24 cellular contexts compared by ENCODE assay signal in the genomic region with DNA sequence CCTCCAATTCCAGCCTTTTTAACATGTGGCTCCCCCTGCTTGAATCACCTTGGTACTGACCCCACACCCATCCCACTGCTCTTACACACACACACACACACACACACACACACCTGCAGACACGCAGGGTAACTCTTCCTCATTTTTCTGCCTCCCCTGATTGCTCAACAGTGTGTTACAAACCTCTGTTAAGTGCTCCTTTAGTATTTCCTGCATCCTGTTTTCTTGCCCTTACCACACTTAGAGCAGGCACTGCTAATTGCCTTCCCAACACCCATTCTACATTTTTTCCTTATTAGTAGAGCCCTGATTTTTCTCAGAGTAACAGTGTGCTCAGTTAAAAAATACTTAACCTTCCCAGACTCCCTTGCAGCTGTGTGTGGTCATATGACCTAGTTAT.
"Had no signal": no experiment of that assay in that cellular context is flagged by ENCODE, and none has a peak within 500 bp of the region (broad histone marks: within the 10 kb centered on the region; RNA-seq: fewer than 3 reads in every experiment).

No MANE protein-coding gene starts in this region.

- H3K9me3 Mint-ChIP-seq: activated CD4-positive, alpha-beta memory T cell treated with anti-CD3 and anti-CD28 coated beads for 36 hours; activated naive CD4-positive, alpha-beta T cell treated with anti-CD3 and anti-CD28 coated beads for 36 hours; activated T-cell treated with anti-CD3 and anti-CD28 coated beads, Interleukin-2, amount 50 U/mL, for 72 hours; neural progenitor cell had no signal

- H3K36me3 Mint-ChIP-seq: activated CD4-positive, alpha-beta memory T cell treated with anti-CD3 and anti-CD28 coated beads for 36 hours; mesothelial cell of epicardium; naive thymus-derived CD8-positive, alpha-beta T cell; neural progenitor cell; stimulated activated naive B cell treated with anti-CD40 and anti-IgM and Interleukin-4, amounts not matched to agents 10 μg/mL and 1 μg/mL and 100 μg/mL, for 72 hours had no signal

- DNase-seq: activated CD4-positive, alpha-beta memory T cell treated with anti-CD3 and anti-CD28 coated beads for 36 hours; activated CD4-positive, alpha-beta T cell treated with anti-CD3 and anti-CD28 coated beads for 48 hours; activated effector memory CD4-positive, alpha-beta T cell treated with Interleukin-2 at 50 U/mL for 16 hours; activated naive CD4-positive, alpha-beta T cell treated with anti-CD3 and anti-CD28 coated beads for 36 hours; activated T-cell treated with anti-CD3 and anti-CD28 coated beads, Interleukin-2, amount 50 U/mL, for 72 hours; amygdala; cerebellar nuclear complex; cortex of kidney; foreskin fibroblast; heart right ventricle; islet precursor cell; naive thymus-derived CD8-positive, alpha-beta T cell; retina; sigmoid colon; stimulated activated CD4-positive, alpha-beta T cell treated with anti-CD3 and anti-CD28 coated beads, Interleukin-2, amount 100 ng/mL, for 48 hours; stimulated activated CD8-positive, alpha-beta memory T cell treated with anti-CD3 and anti-CD28 coated beads, Interleukin-4, amount 100 ng/mL, for 48 hours; stimulated activated naive B cell treated with anti-CD40 and anti-IgM and Interleukin-4, amounts not matched to agents 10 μg/mL and 1 μg/mL and 100 μg/mL, for 72 hours; T-helper 17 cell; testis; upper lobe of left lung had no signal

- H3K4me3 ChIP-seq: heart right ventricle, lung, neural progenitor cell, sigmoid colon, smooth muscle cell, testis, upper lobe of left lung had no signal

- H3K27me3 Mint-ChIP-seq: activated CD4-positive, alpha-beta memory T cell treated with anti-CD3 and anti-CD28 coated beads for 36 hours; T-helper 17 cell had no signal

- H3K27ac ChIP-seq: heart right ventricle, neural progenitor cell, sigmoid colon, testis, upper lobe of left lung had no signal

- H3K4me3 Mint-ChIP-seq: activated CD4-positive, alpha-beta memory T cell treated with anti-CD3 and anti-CD28 coated beads for 36 hours; activated naive CD4-positive, alpha-beta T cell treated with anti-CD3 and anti-CD28 coated beads for 36 hours; activated T-cell treated with anti-CD3 and anti-CD28 coated beads, Interleukin-2, amount 50 U/mL, for 72 hours; mesothelial cell of epicardium; naive thymus-derived CD8-positive, alpha-beta T cell; neural progenitor cell; stimulated activated naive B cell treated with anti-CD40 and anti-IgM and Interleukin-4, amounts not matched to agents 10 μg/mL and 1 μg/mL and 100 μg/mL, for 72 hours; T-helper 17 cell had no signal

- H3K36me3 ChIP-seq: heart right ventricle, neural progenitor cell, sigmoid colon, upper lobe of left lung had no signal

- H3K27me3 ChIP-seq: heart right ventricle, neural progenitor cell, sigmoid colon, testis, upper lobe of left lung had no signal

- H3K27ac Mint-ChIP-seq: activated CD4-positive, alpha-beta memory T cell treated with anti-CD3 and anti-CD28 coated beads for 36 hours; activated naive CD4-positive, alpha-beta T cell treated with anti-CD3 and anti-CD28 coated beads for 36 hours; activated T-cell treated with anti-CD3 and anti-CD28 coated beads, Interleukin-2, amount 50 U/mL, for 72 hours; mesothelial cell of epicardium; naive thymus-derived CD8-positive, alpha-beta T cell; neural progenitor cell; stimulated activated naive B cell treated with anti-CD40 and anti-IgM and Interleukin-4, amounts not matched to agents 10 μg/mL and 1 μg/mL and 100 μg/mL, for 72 hours; T-helper 17 cell had no signal

- H3K4me1 Mint-ChIP-seq: mesothelial cell of epicardium; naive thymus-derived CD8-positive, alpha-beta T cell; neural progenitor cell; stimulated activated naive B cell treated with anti-CD40 and anti-IgM and Interleukin-4, amounts not matched to agents 10 μg/mL and 1 μg/mL and 100 μg/mL, for 72 hours; T-helper 17 cell had no signal
